In the genomic region with DNA sequence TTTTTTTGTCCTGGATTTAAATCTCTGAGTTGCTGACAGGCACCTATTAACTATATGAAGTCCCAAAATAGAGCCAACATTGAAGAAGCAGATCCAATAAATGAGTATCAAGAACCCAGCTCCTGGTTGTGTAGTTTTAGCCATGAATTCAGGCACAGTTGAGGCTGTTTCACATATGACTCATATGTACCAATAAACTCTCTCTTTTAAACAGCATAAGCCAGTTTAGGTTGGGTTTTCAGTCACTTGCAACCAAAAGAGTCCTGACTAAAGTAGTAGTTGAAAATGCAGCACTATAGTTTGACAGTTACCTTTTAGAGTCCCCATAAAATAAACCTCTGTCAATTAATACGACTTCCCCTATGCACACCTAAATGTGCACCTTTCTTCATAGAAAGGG, we compare ENCODE assay signal across 2 cellular contexts.
TF ChIP-seq lines count a peak whose summit lies in the region.

No MANE protein-coding gene starts in this region.

TF ChIP-seq in GM23338, 12 proteins besides CTCF, POLR2A, EP300 and RAD21:
- TF ChIP-seq ZNF331 (CRISPR knock-in tag; IDR thresholded peaks at IDR 0.05; ENCODE audit: low read depth) (no peak), POLR2AphosphoS5 (IDR thresholded peaks at IDR 0.05; ENCODE audit: low read depth) (no peak), STAT1 (IDR thresholded peaks at IDR 0.05; ENCODE audit: unreplicated experiment) (no peak), NANOG (IDR thresholded peaks at IDR 0.05; ENCODE audit: borderline replicate concordance) (no peak), EZH2phosphoT487 (IDR thresholded peaks at IDR 0.05; ENCODE audit: unreplicated experiment) (no peak)

TF ChIP-seq in HepG2, 621 proteins besides CTCF, POLR2A, EP300 and RAD21:
- TF ChIP-seq ZNF12 (CRISPR knock-in tag; IDR thresholded peaks at IDR 0.05), result no peak
- no peak for TF ChIP-seq ARNTL (CRISPR knock-in tag; IDR thresholded peaks at IDR 0.05)
- TF ChIP-seq, protein P1, sequence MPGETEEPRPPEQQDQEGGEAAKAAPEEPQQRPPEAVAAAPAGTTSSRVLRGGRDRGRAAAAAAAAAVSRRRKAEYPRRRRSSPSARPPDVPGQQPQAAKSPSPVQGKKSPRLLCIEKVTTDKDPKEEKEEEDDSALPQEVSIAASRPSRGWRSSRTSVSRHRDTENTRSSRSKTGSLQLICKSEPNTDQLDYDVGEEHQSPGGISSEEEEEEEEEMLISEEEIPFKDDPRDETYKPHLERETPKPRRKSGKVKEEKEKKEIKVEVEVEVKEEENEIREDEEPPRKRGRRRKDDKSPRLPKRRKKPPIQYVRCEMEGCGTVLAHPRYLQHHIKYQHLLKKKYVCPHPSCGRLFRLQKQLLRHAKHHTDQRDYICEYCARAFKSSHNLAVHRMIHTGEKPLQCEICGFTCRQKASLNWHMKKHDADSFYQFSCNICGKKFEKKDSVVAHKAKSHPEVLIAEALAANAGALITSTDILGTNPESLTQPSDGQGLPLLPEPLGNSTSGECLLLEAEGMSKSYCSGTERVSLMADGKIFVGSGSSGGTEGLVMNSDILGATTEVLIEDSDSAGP (CRISPR knock-in tag; IDR thresholded peaks at IDR 0.05; ENCODE audit: borderline replicate concordance), result no peak
TF ChIP-seq in HepG2: peak in this region for 0.
